ENCODE assay signal across 8 cellular contexts in the genomic region with DNA sequence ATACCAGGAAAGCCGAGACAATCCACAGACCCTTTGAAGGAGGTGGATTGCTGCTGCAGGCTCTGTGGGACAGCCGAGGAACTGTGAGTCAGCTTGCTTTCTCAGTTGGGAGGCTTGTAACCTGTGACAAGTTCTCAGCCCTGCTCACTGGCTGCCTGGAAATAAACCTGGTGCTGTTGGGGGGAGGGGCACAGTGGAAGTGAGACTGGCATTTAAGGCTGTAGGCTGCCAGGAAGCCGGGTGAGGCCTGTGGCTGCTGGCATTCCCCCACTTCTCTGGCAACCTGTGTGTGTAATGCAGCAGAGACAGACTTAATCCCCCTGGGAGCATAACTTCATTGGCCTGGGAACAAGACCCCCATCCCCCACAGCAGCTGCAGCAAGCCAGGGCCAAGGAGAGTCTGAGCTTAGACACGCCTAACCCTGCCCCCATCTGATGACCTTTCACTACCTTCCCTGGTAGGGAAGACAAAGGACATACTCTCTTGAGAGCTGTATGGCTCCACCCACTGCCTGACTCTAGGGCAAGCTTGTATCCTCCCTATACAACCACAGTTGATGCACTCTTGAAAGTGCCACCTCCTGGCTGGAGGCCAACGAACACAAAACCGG.
A peak's percentile ranks its signal among the peaks of the same experiment; 100 is the strongest.
DNase-seq lines count a peak whose midpoint lies in the region; ATAC-seq and TF ChIP-seq lines count a peak whose summit lies in the region.

No MANE protein-coding gene starts in this region.

- H3K4me1 ChIP-seq in upper lobe of right lung = no peaks in the 10 kb centered on the region

- TF ChIP-seq CTCF in GM12865 (IDR thresholded peaks at IDR 0.05; ENCODE audit: insufficient read depth, low read depth, low read length, missing control alignments) (no peak), NB4 (IDR thresholded peaks at IDR 0.05; ENCODE audit: low read depth, low read length) (no peak), foreskin fibroblast (IDR thresholded peaks at IDR 0.05; ENCODE audit: low read depth, low read length) (no peak), upper lobe of right lung (IDR thresholded peaks at IDR 0.05) (no peak)

- no peak for TF ChIP-seq POLR2A in NB4 (IDR thresholded peaks at IDR 0.05; ENCODE audit: extremely low read depth, insufficient read length)

- DNase-seq in GM12865 (ENCODE audit: low read depth) = peak; percentile 82
- DNase-seq in NB4 (ENCODE audit: low read depth) = peak; percentile 3
- peak; percentile 18 to 24 for DNase-seq in foreskin fibroblast
- no peak for DNase-seq in DMS114 treated with DMSO at 0.1 percent for 48 hours (lab: John Stamatoyannopoulos, UW; ENCODE audit: unreplicated experiment)
- no peak for DNase-seq in upper lobe of right lung
- no peak for DNase-seq in NCI-H2081 treated with DMSO at 0.1 percent for 48 hours (lab: John Stamatoyannopoulos, UW)
- no peak for DNase-seq in caudate nucleus (lab: John Stamatoyannopoulos, UW)

- H3K4me3 ChIP-seq in GM12865 (ENCODE audit: low read depth, low read length) (no peak overlapping the region), NB4 (ENCODE audit: low read depth, low read length) (no peak overlapping the region), foreskin fibroblast (ENCODE audit: low read depth in 1 of 2, low read length in 2 of 2) (no peak overlapping the region), upper lobe of right lung (no peak overlapping the region)

- no peaks in the 10 kb centered on the region for H3K9me3 ChIP-seq in upper lobe of right lung

- ATAC-seq in GM21717 (IDR thresholded peaks at IDR 0.05; ENCODE audit: unreplicated experiment) (peak; percentile 80), upper lobe of right lung (no peak)

- no peaks in the 10 kb centered on the region for H3K27me3 ChIP-seq in upper lobe of right lung

- H3K36me3 ChIP-seq in upper lobe of right lung = peaks cover 4% of the 10 kb centered on the region

- intact Hi-C loops in upper lobe of right lung (cut with DNase I) = no loop called here

- H3K27ac ChIP-seq in upper lobe of right lung = no peak overlapping the region
- no peak overlapping the region for H3K27ac ChIP-seq in caudate nucleus (ENCODE audit: low read depth, low read length)

Comparison
In these comparisons a context has a peak if more than half of its experiments do, and no peak if none do; other contexts are left out.
1. DNase-seq: peak in GM12865 (single experiment), NB4 (single experiment) and foreskin fibroblast (2 of 2); none in DMS114 treated with DMSO at 0.1 percent for 48 hours (single experiment), upper lobe of right lung (single experiment), NCI-H2081 treated with DMSO at 0.1 percent for 48 hours (single experiment) and caudate nucleus (0 of 61).